15 cellular contexts compared by ENCODE assay signal in genomic region chr12:19518209-19518608, GRCh38.
DNase-seq lines count a peak whose midpoint lies in the region; ATAC-seq and TF ChIP-seq lines count a peak whose summit lies in the region.
"Had no signal": no experiment of that assay in that cellular context is flagged by ENCODE, and none has a peak within 500 bp of the region (broad histone marks: within the 10 kb centered on the region; RNA-seq: fewer than 3 reads in every experiment).

No MANE protein-coding gene starts in this region.

- no peak overlapping the region for H3K18ac ChIP-seq in trophoblast cell (ENCODE audit: low read length)

- no peak overlapping the region for H3K9ac ChIP-seq in neural progenitor cell
- no peak overlapping the region for H3K9ac ChIP-seq in trophoblast cell (ENCODE audit: low read length)
- H3K9ac ChIP-seq: BLaER1 had no signal

- H3K4ac ChIP-seq in trophoblast cell (ENCODE audit: low read depth, low read length): no peak overlapping the region

- H3K4me3 ChIP-seq in LNCaP clone FGC (ENCODE audit: low read depth, low read length) (no peak overlapping the region), neural progenitor cell (no peak overlapping the region), trophoblast cell (ENCODE audit: low read depth, low read length) (no peak overlapping the region)
- H3K4me3 ChIP-seq: BLaER1, K562 had no signal

- no peaks in the 10 kb centered on the region for H3K9me3 Mint-ChIP-seq in neural progenitor cell
- H3K9me3 Mint-ChIP-seq: CD8-positive, alpha-beta T cell; H9 had no signal

- H3K4me2 ChIP-seq in neural progenitor cell: no peak overlapping the region
- no peak overlapping the region for H3K4me2 ChIP-seq in trophoblast cell (ENCODE audit: low read length)
- H3K4me2 ChIP-seq: BLaER1 had no signal

- no peaks in the 10 kb centered on the region for H3K27me3 Mint-ChIP-seq in neural progenitor cell (ENCODE audit: insufficient read depth, low read depth)

- no peak overlapping the region for H4K12ac ChIP-seq in trophoblast cell (ENCODE audit: low read depth, low read length)

- no peaks in the 10 kb centered on the region for H3K79me1 ChIP-seq in trophoblast cell (ENCODE audit: low read length)

- H2BK120ac ChIP-seq in trophoblast cell (ENCODE audit: insufficient read depth, low read length, poor library complexity): no peak overlapping the region

- no peak overlapping the region for H4K91ac ChIP-seq in trophoblast cell (ENCODE audit: low read depth, low read length)

- DNase-seq in DMS53 (lab: John Stamatoyannopoulos, UW): peak; percentile 80
- peak; percentile 19 for DNase-seq in LNCaP clone FGC (ENCODE audit: low read depth)
- DNase-seq in neural progenitor cell (ENCODE audit: low spot score): no peak
- DNase-seq in activated CD4-positive, CD25-positive, alpha-beta regulatory T cell treated with anti-CD3 and anti-CD28 coated beads, Interleukin-2, amount 50 U/mL, for 72 hours: no peak
- no peak for DNase-seq in trophoblast cell
- DNase-seq: CD8-positive, alpha-beta T cell; DMS 273 treated with DMSO at 0.1 percent for 48 hours; DMS79; GF-D8; H9 had no signal

- no peak overlapping the region for H4K8ac ChIP-seq in trophoblast cell (ENCODE audit: low read depth, low read length)

- H3K4me3 Mint-ChIP-seq in neural progenitor cell: no peak overlapping the region
- H3K4me3 Mint-ChIP-seq: CD8-positive, alpha-beta T cell; H9 had no signal

- H2AFZ ChIP-seq in neural progenitor cell (replicated peaks) (no peak overlapping the region), trophoblast cell (ENCODE audit: insufficient read depth, low read length, poor library complexity) (no peak overlapping the region)

- no peak overlapping the region for H2AK5ac ChIP-seq in trophoblast cell (ENCODE audit: low read length)

- H3K4me1 ChIP-seq in neural progenitor cell (no peaks in the 10 kb centered on the region), trophoblast cell (ENCODE audit: control insufficient read depth in 1 of 2, insufficient read depth in 2 of 2, low read length in 2 of 2) (peaks cover 0 to 3% of the 10 kb centered on the region in 2 experiments)
- H3K4me1 ChIP-seq: BLaER1 had no signal

- no peaks in the 10 kb centered on the region for H3F3A ChIP-seq in neural progenitor cell (ENCODE audit: low read depth)

- H3K27me3 ChIP-seq in neural progenitor cell (no peaks in the 10 kb centered on the region), trophoblast cell (ENCODE audit: insufficient read depth, low read length) (no peaks in the 10 kb centered on the region)
- H3K27me3 ChIP-seq: BLaER1 had no signal

- no CpG with 5 or more reads among the region's 1 CpG for WGBS in trophoblast cell (ENCODE audit: extremely low coverage, insufficient coverage, insufficient read length)

- H3K79me2 ChIP-seq in neural progenitor cell (ENCODE audit: low read depth) (peaks cover 20% of the 10 kb centered on the region), trophoblast cell (ENCODE audit: control insufficient read depth, insufficient read depth, low read length, poor library complexity) (no peaks in the 10 kb centered on the region)

- TF ChIP-seq CTCF in 22Rv1 (IDR thresholded peaks at IDR 0.05) (no peak), LNCaP clone FGC (IDR thresholded peaks at IDR 0.05; ENCODE audit: control insufficient read depth, extremely low read depth, insufficient read depth) (no peak), neural progenitor cell (IDR thresholded peaks at IDR 0.05) (no peak)

- H3K4me1 Mint-ChIP-seq in neural progenitor cell: no peaks in the 10 kb centered on the region

- no peak overlapping the region for H2BK12ac ChIP-seq in trophoblast cell (ENCODE audit: low read length)

- H3K14ac ChIP-seq in trophoblast cell (ENCODE audit: low read length): no peak overlapping the region

- H3K36me3 Mint-ChIP-seq in neural progenitor cell: peaks cover 12% of the 10 kb centered on the region

- H3K27ac Mint-ChIP-seq in neural progenitor cell: no peak overlapping the region
- H3K27ac Mint-ChIP-seq: CD8-positive, alpha-beta T cell had no signal

- ATAC-seq in HG02970 (IDR thresholded peaks at IDR 0.05; ENCODE audit: low FRiP score, unreplicated experiment): no peak
- ATAC-seq: CD8-positive, alpha-beta T cell; K562 had no signal

- H2BK5ac ChIP-seq in trophoblast cell (ENCODE audit: low read depth, low read length, poor library complexity): no peak overlapping the region

- no peak overlapping the region for H3K23ac ChIP-seq in trophoblast cell (ENCODE audit: low read length)

- no peaks in the 10 kb centered on the region for H4K20me1 ChIP-seq in neural progenitor cell (ENCODE audit: low read depth)

- H3K9me3 ChIP-seq in neural progenitor cell (ENCODE audit: low read depth) (no peaks in the 10 kb centered on the region), trophoblast cell (ENCODE audit: insufficient read depth, low read depth, low read length) (no peaks in the 10 kb centered on the region)
- H3K9me3 ChIP-seq: BLaER1 had no signal

- peak overlapping the region; percentile 0; the same call in 1 of the 2 replicates for H3K27ac ChIP-seq in 22Rv1
- peak overlapping the region; percentile 41 for H3K27ac ChIP-seq in neural progenitor cell
- H3K27ac ChIP-seq in trophoblast cell (ENCODE audit: low read depth, low read length): no peak overlapping the region
- H3K27ac ChIP-seq: BLaER1, HL-60 had no signal

- H3K36me3 ChIP-seq in neural progenitor cell: peaks cover under 1% of the 10 kb centered on the region
- H3K36me3 ChIP-seq in trophoblast cell (ENCODE audit: control insufficient read depth in 1 of 2, insufficient read depth in 2 of 2, low read length in 2 of 2): peaks cover 4% of the 10 kb centered on the region in 2 experiments

Comparison
In these comparisons a context has a peak if more than half of its experiments do, and no peak if none do; other contexts are left out.
1. DNase-seq: peak in DMS53 (single experiment) and LNCaP clone FGC (single experiment); none in neural progenitor cell (single experiment), activated CD4-positive, CD25-positive, alpha-beta regulatory T cell treated with anti-CD3 and anti-CD28 coated beads, Interleukin-2, amount 50 U/mL, for 72 hours (single experiment) and trophoblast cell (0 of 2).